Comparison of ENCODE assay signal across 22 cellular contexts in the genomic region with DNA sequence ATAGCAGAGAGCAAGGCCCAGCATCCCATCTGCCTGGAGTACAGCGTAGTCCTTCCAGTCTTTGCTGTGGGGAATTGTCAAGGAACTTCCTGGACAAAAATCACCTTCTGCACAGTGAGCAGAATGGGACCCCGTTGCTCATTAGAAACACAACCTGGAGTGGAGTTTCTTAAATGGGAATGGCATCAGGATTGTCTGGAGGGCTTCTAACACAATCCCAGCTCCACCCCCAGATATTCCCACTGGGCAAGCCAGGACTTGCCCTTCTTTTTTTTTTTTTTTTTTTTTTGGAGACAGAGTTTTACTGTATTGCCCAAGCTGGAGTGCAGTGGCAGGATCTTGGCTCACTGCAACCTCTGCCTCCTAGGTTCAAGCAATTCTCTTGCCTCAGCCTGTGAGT.
DNase-seq lines count a peak whose midpoint lies in the region; ATAC-seq and TF ChIP-seq lines count a peak whose summit lies in the region.
"Had no signal": no experiment of that assay in that cellular context is flagged by ENCODE, and none has a peak within 500 bp of the region (broad histone marks: within the 10 kb centered on the region; RNA-seq: fewer than 3 reads in every experiment).

No MANE protein-coding gene starts in this region.

- no peak overlapping the region for H3K4me3 ChIP-seq in adipocyte (ENCODE audit: low read length)
- H3K4me3 ChIP-seq in fibroblast of villous mesenchyme (ENCODE audit: low read depth, low read length), result no peak overlapping the region
- H3K4me3 ChIP-seq: K562, SJCRH30, skin epidermis had no signal

- H3K9ac ChIP-seq in adipocyte (ENCODE audit: low read length), result peak overlapping the region; percentile 43

- H3K27me3 ChIP-seq in adipocyte (replicated peaks; ENCODE audit: control insufficient read depth, insufficient read depth, low read length), result no peaks in the 10 kb centered on the region
- H3K27me3 ChIP-seq: foreskin keratinocyte, SJCRH30 had no signal

- intact Hi-C loops in left colon (cut with DNase I, micrococcal nuclease), result no loop called here

- H3K36me3 ChIP-seq in adipocyte (ENCODE audit: control insufficient read depth, insufficient read depth, low read length, severe bottlenecking), result no peaks in the 10 kb centered on the region
- H3K36me3 ChIP-seq: SJCRH30 had no signal

- ATAC-seq in left colon, result no peak
- ATAC-seq: effector memory CD8-positive, alpha-beta T cell; foreskin keratinocyte; K562; T-helper 17 cell had no signal

- H3K4me1 ChIP-seq in adipocyte (ENCODE audit: control insufficient read depth, insufficient read depth, low read length), result peaks cover 20% of the 10 kb centered on the region
- H3K4me1 ChIP-seq: foreskin keratinocyte, SJCRH30 had no signal

- no peaks in the 10 kb centered on the region for H3K9me3 ChIP-seq in adipocyte (ENCODE audit: control insufficient read depth, low read length)
- H3K9me3 ChIP-seq: SJCRH30 had no signal

- TF ChIP-seq CTCF in fibroblast of villous mesenchyme (IDR thresholded peaks at IDR 0.05; ENCODE audit: insufficient read depth, low read depth, low read length), result no peak

- DNase-seq in NCI-H1694 treated with DMSO at 0.1 percent for 48 hours (lab: John Stamatoyannopoulos, UW) (peak; percentile 17), NCI-H1694 (lab: John Stamatoyannopoulos, UW) (no peak), adipocyte (ENCODE audit: low read depth) (peak; percentile 8), fibroblast of villous mesenchyme (ENCODE audit: low read depth) (peak; percentile 12), stromal cell of bone marrow (ENCODE audit: low read depth) (peak; percentile 44), GOT3 (lab: John Stamatoyannopoulos, UW) (no peak), NCI-H128 (lab: John Stamatoyannopoulos, UW; ENCODE audit: unreplicated experiment) (no peak), left colon (no peak)
- DNase-seq: 8988T; activated naive CD4-positive, alpha-beta T cell treated with Interleukin-2 at 50 U/mL for 16 hours; effector memory CD8-positive, alpha-beta T cell; foreskin keratinocyte; HFFc6; NCI-H1048; NCI-H774; OCI-M1; posterior cingulate gyrus; stimulated activated CD4-positive, alpha-beta T cell treated with anti-CD3 and anti-CD28 coated beads, Interleukin-4, amount 100 ng/mL, for 4 hours; T-helper 17 cell had no signal

Comparison
In these comparisons a context has a peak if more than half of its experiments do, and no peak if none do; other contexts are left out.
1. DNase-seq: peak in NCI-H1694 treated with DMSO at 0.1 percent for 48 hours (single experiment), adipocyte (single experiment), fibroblast of villous mesenchyme (single experiment) and stromal cell of bone marrow (single experiment); none in NCI-H1694 (single experiment), GOT3 (single experiment), NCI-H128 (single experiment) and left colon (0 of 2).